In the genomic region with DNA sequence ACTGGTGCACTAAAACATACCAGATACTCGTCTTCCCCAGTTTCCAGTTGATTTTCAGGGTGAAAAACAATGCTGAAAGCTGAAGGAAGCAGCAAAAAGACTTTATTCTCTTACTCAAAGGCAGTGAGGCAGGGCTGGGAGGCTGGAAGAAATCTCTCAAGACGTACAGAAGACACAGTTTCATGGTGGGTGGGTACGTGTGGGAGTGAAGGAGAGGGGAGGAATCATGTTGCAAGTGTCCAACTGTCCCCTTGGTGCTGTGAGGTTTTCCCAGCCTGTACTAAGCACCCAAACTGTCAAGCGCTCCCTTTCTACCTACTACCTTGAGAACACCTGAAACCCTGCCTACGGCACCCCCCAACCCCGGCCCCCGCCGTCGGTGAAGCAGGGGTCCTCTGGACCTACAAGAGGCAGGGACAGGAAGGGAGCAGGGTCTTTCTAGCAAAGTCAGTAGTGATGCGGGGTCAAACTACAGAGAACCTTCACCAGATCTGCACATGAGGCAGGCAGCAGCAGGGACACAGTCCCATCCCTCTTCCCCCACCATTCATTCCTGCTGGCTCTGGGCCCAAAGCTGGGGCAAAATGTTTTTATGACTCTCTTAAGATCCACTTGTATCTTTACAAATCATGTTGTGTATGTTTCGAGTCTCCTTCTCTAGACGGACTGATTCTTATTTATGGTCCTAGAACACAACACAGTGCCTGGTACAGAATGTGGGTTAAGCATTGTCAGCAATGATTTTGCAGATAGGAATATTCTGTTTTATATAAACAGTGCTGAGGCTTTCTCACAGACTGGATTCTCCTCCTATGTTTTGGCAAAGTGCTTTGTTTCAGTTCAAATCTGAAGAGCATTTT, we compare ENCODE assay signal across 10 cellular contexts. TPM values are rescaled to one million over a fixed set of nuclear protein-coding genes. Genes with fewer than 3 reads are reported as not detected.
DNase-seq lines count a peak whose midpoint lies in the region; ATAC-seq and TF ChIP-seq lines count a peak whose summit lies in the region.
"Had no signal": no experiment of that assay in that cellular context is flagged by ENCODE, and none has a peak within 500 bp of the region (broad histone marks: within the 10 kb centered on the region; RNA-seq: fewer than 3 reads in every experiment).

No MANE protein-coding gene starts in this region.

- no peaks in the 10 kb centered on the region for H3K36me3 Mint-ChIP-seq in stimulated activated naive CD8-positive, alpha-beta T cell treated with anti-CD3 and anti-CD28 coated beads, Interleukin-15, Interleukin-2, amounts not matched to agents 100 ng/mL and 50 ng/mL, for 24 hours (ENCODE audit: low read depth)

- H3K36me3 ChIP-seq in SU-DHL-6 (ENCODE audit: low read length) = no peaks in the 10 kb centered on the region
- H3K36me3 ChIP-seq in muscle layer of colon (ENCODE audit: insufficient read depth, low read length) = no peaks in the 10 kb centered on the region
- no peaks in the 10 kb centered on the region for H3K36me3 ChIP-seq in PC-3 (ENCODE audit: low read depth, low read length)

- POLR2A ChIA-PET in PC-3 (lab: Charles Lee; ENCODE audit: unreplicated experiment) = no interaction called here

- H3K9me3 Mint-ChIP-seq in stimulated activated naive CD8-positive, alpha-beta T cell treated with anti-CD3 and anti-CD28 coated beads, Interleukin-15, Interleukin-2, amounts not matched to agents 100 ng/mL and 50 ng/mL, for 24 hours = no peaks in the 10 kb centered on the region

- ATAC-seq in stimulated activated naive CD8-positive, alpha-beta T cell treated with anti-CD3 and anti-CD28 coated beads, Interleukin-15, Interleukin-2, amounts not matched to agents 100 U/mL and 50 U/mL, for 24 hours = no peak
- no peak for ATAC-seq in PC-3
- ATAC-seq in GM19395 (IDR thresholded peaks at IDR 0.05; ENCODE audit: unreplicated experiment) = no peak
- ATAC-seq: esophagus mucosa had no signal

- peak overlapping the region; percentile 26 for H3K27ac Mint-ChIP-seq in stimulated activated naive CD8-positive, alpha-beta T cell treated with anti-CD3 and anti-CD28 coated beads, Interleukin-15, Interleukin-2, amounts not matched to agents 100 ng/mL and 50 ng/mL, for 24 hours

- H3K9ac ChIP-seq in SU-DHL-6 (ENCODE audit: low read length) (no peak overlapping the region), muscle layer of colon (ENCODE audit: low read length) (no peak overlapping the region), PC-3 (ENCODE audit: low read length) (no peak overlapping the region)

- CTCF ChIA-PET in PC-3 (lab: Charles Lee) = no interaction called here

- H3K27me3 Mint-ChIP-seq in stimulated activated naive CD8-positive, alpha-beta T cell treated with anti-CD3 and anti-CD28 coated beads, Interleukin-15, Interleukin-2, amounts not matched to agents 100 ng/mL and 50 ng/mL, for 24 hours = peaks cover 10% of the 10 kb centered on the region

- intact Hi-C loops in PC-3 (cut with micrococcal nuclease) = loop anchor here (5.0 kb wide), 1 partner anchor 106 kb away; the partner anchor contains the start of gene RAB33B

- no peaks in the 10 kb centered on the region for H3K27me3 ChIP-seq in SU-DHL-6 (ENCODE audit: low read length)
- H3K27me3 ChIP-seq in muscle layer of colon (ENCODE audit: control insufficient read depth in 1 of 2, insufficient read depth in 2 of 2, low read length in 2 of 2) = no peaks in the 10 kb centered on the region
- no peaks in the 10 kb centered on the region for H3K27me3 ChIP-seq in PC-3 (ENCODE audit: low read length)

- H3F3A ChIP-seq in SU-DHL-6 (ENCODE audit: insufficient read depth) (peaks cover 12% of the 10 kb centered on the region), PC-3 (ENCODE audit: low read length, unreplicated experiment) (no peaks in the 10 kb centered on the region)

- H3K4me2 ChIP-seq in SU-DHL-6 (ENCODE audit: low read depth, low read length, poor library complexity, severe bottlenecking) (no peak overlapping the region), PC-3 (ENCODE audit: low read length) (no peak overlapping the region)

- no peak overlapping the region for H3K4me3 Mint-ChIP-seq in stimulated activated naive CD8-positive, alpha-beta T cell treated with anti-CD3 and anti-CD28 coated beads, Interleukin-15, Interleukin-2, amounts not matched to agents 100 ng/mL and 50 ng/mL, for 24 hours

- H3K9me3 ChIP-seq in SU-DHL-6 (ENCODE audit: insufficient read depth, low read length) (no peaks in the 10 kb centered on the region), muscle layer of colon (ENCODE audit: low read length) (no peaks in the 10 kb centered on the region), PC-3 (ENCODE audit: low read length) (no peaks in the 10 kb centered on the region)

- H3K27ac ChIP-seq in SU-DHL-6 (ENCODE audit: low read depth, low read length) (peak overlapping the region; percentile 70), muscle layer of colon (ENCODE audit: low read depth, low read length) (peak overlapping the region; percentile 35), PC-3 (ENCODE audit: low read length) (no peak overlapping the region)

- H3K79me2 ChIP-seq in SU-DHL-6 (ENCODE audit: insufficient read depth, low read length) (peaks cover 17% of the 10 kb centered on the region), PC-3 (ENCODE audit: low read length) (peaks cover 22% of the 10 kb centered on the region)

- DNase-seq in stimulated activated naive CD8-positive, alpha-beta T cell treated with anti-CD3 and anti-CD28 coated beads, Interleukin-15, Interleukin-2, amounts not matched to agents 100 U/mL and 50 U/mL, for 24 hours = no peak
- no peak for DNase-seq in NCI-H1436 (lab: John Stamatoyannopoulos, UW)
- no peak for DNase-seq in stimulated activated CD4-positive, alpha-beta T cell treated with anti-CD3 and anti-CD28 coated beads, Interleukin-1b, Interleukin-23, amount 100 ng/mL, for 48 hours
- no peak for DNase-seq in PC-3
- DNase-seq: NCI-H1105 had no signal

- no peak overlapping the region for H2AFZ ChIP-seq in SU-DHL-6 (ENCODE audit: low read depth, low read length, severe bottlenecking)
- H2AFZ ChIP-seq in PC-3 (ENCODE audit: low read length) = no peak overlapping the region

- peaks cover 45% of the 10 kb centered on the region for H3K4me1 ChIP-seq in muscle layer of colon (ENCODE audit: insufficient read depth, low read length)
- peaks cover 12% of the 10 kb centered on the region for H3K4me1 ChIP-seq in PC-3 (ENCODE audit: insufficient read depth, low read length)

- BruUV-seq in PC-3 (replicated peaks; lab: Mats Ljungman, UMichigan) = no TSS peak

- H3K4me3 ChIP-seq in SU-DHL-6 (ENCODE audit: insufficient read depth, low read length, poor library complexity, severe bottlenecking) (no peak overlapping the region), muscle layer of colon (ENCODE audit: low read depth in 1 of 2, low read length in 2 of 2) (no peak overlapping the region), PC-3 (ENCODE audit: low read length) (no peak overlapping the region)

- peaks cover 42% of the 10 kb centered on the region for H3K4me1 Mint-ChIP-seq in stimulated activated naive CD8-positive, alpha-beta T cell treated with anti-CD3 and anti-CD28 coated beads, Interleukin-15, Interleukin-2, amounts not matched to agents 100 ng/mL and 50 ng/mL, for 24 hours (ENCODE audit: low read depth)

- TF ChIP-seq CTCF in SU-DHL-6 (IDR thresholded peaks at IDR 0.05; ENCODE audit: insufficient read depth, low read length, poor library complexity, severe bottlenecking) (no peak), PC-3 (conservative IDR thresholded peaks at IDR 0.05; ENCODE audit: low read depth, low read length) (no peak)

- H3K9me2 ChIP-seq in SU-DHL-6 (replicated peaks; ENCODE audit: insufficient read depth, low read length) (no peaks in the 10 kb centered on the region), PC-3 (replicated peaks; ENCODE audit: low read length) (no peaks in the 10 kb centered on the region)

- H4K20me1 ChIP-seq in SU-DHL-6 (ENCODE audit: low read depth, low read length) = peaks cover 1% of the 10 kb centered on the region; the same call in 1 of the 2 replicates
- 0 out of 2 replicates have a peak, but pooled peaks cover 4% of the 10 kb centered on the region for H4K20me1 ChIP-seq in PC-3 (ENCODE audit: low read length)

RNA-seq across cellular contexts. Expression of gene SETD7, which starts 2.4 kb away (rescaled TPM):
- 29.6 and 31.4 TPM in 2 replicates for total RNA-seq in PC-3 (2014; rRNA removed)
